ENCODE assay signal across 15 cellular contexts in the genomic region with DNA sequence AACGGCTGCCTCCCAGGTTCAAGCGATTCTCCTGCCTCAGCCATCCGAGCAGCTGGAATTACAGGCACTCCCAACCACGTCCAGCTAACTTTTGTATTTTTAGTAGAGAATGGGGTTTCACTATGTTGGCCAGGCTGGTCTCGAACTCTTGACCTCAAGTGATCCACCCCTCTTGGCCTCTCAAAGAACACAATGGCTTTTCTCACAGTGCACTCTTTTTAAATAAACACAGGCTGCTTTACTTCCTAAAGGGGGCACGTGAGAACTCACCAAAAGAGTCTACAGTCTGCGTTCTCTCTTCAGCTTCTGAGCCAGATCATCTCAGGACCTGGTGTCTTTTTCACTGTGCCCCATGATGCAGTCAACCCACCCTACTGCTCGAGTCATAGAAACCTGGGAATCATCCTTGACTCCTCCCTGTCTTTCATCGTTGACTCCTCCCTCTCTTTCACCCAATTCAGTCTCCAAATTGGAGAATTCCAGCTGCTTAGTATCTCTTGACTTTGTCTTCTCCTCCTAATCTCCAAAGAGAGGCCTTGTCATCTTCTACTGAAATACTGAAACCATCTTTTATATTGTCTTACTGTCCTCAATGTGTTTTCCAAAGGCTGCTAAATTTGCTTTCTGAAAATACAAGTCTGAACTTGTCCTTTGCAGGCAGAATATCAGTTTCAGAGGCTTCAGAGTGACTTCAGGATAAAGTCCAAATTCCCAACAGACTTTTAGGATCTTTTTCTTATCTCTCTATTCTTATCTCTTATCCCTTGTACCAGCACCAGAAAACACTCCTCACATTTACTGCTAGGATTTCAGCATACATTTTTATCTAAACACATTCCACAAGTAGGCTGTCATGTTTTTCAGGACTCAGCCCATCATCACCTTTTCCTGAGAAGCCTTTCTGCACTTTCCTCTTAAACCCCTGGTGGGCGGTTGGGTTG.
DNase-seq lines count a peak whose midpoint lies in the region; ATAC-seq, FAIRE-seq and TF ChIP-seq lines count a peak whose summit lies in the region.
"Had no signal": no experiment of that assay in that cellular context is flagged by ENCODE, and none has a peak within 500 bp of the region (broad histone marks: within the 10 kb centered on the region; RNA-seq: fewer than 3 reads in every experiment).

No MANE protein-coding gene starts in this region.

- H3K4me3 Mint-ChIP-seq in astrocyte (ENCODE audit: unreplicated experiment), result no peak overlapping the region
- H3K4me3 Mint-ChIP-seq: activated CD8-positive, alpha-beta memory T cell treated with anti-CD3 and anti-CD28 coated beads, Interleukin-2, amount 10 ng/mL, durations not matched to agents 7 days and 5 days; nephron had no signal

- WGBS in heart right ventricle, 2 donors, result 64 to 67% methylated on average over 10 of the region's 10 CpGs
- 81 to 89% (median 85%) methylated on average over 10 of the region's 10 CpGs for WGBS in psoas muscle, 3 donors

- H3K4me1 Mint-ChIP-seq in astrocyte (ENCODE audit: low read depth, unreplicated experiment), result peaks cover 17% of the 10 kb centered on the region
- H3K4me1 Mint-ChIP-seq: nephron had no signal

- no peaks in the 10 kb centered on the region for H3K9me3 Mint-ChIP-seq in astrocyte (ENCODE audit: unreplicated experiment)
- H3K9me3 Mint-ChIP-seq: nephron had no signal

- no peaks in the 10 kb centered on the region for H3K27me3 Mint-ChIP-seq in astrocyte (ENCODE audit: low read depth, unreplicated experiment)
- H3K27me3 Mint-ChIP-seq: activated CD8-positive, alpha-beta memory T cell treated with anti-CD3 and anti-CD28 coated beads, Interleukin-2, amount 10 ng/mL, durations not matched to agents 7 days and 5 days had no signal

- H3K9me3 ChIP-seq in astrocyte (ENCODE audit: insufficient read depth, low read depth, low read length) (no peaks in the 10 kb centered on the region), heart right ventricle (no peaks in the 10 kb centered on the region), psoas muscle (no peaks in the 10 kb centered on the region)
- H3K9me3 ChIP-seq: tibial artery had no signal

- FAIRE-seq in astrocyte (lab: Jason Lieb, UNC), result peak; percentile 58

- H3K27ac Mint-ChIP-seq in astrocyte (ENCODE audit: unreplicated experiment), result peak overlapping the region; percentile 90
- H3K27ac Mint-ChIP-seq: activated CD8-positive, alpha-beta memory T cell treated with anti-CD3 and anti-CD28 coated beads, Interleukin-2, amount 10 ng/mL, durations not matched to agents 7 days and 5 days had no signal

- peak overlapping the region; percentile 17 for H3K4me2 ChIP-seq in astrocyte (ENCODE audit: low read length)

- intact Hi-C loops in heart right ventricle (cut with DNase I), result no loop called here
- intact Hi-C loops in psoas muscle (cut with DNase I), result no loop called here

- H3K27me3 ChIP-seq in astrocyte (ENCODE audit: insufficient read depth, low read length) (no peaks in the 10 kb centered on the region), heart right ventricle (no peaks in the 10 kb centered on the region), psoas muscle (ENCODE audit: insufficient read depth in 3 of 3, low read length in 2 of 3) (no peaks in the 10 kb centered on the region)
- H3K27me3 ChIP-seq: tibial artery had no signal

- H3K4me3 ChIP-seq in astrocyte (ENCODE audit: insufficient read depth, low read depth, low read length) (no peak overlapping the region), heart right ventricle (no peak overlapping the region), psoas muscle (no peak overlapping the region)
- H3K4me3 ChIP-seq: tibial artery had no signal

- no peak overlapping the region for H2AFZ ChIP-seq in astrocyte (ENCODE audit: low read depth, low read length)

- DNase-seq in HCEC 1CT (peak; percentile 68), astrocyte (ENCODE audit: low read depth) (peak; percentile 73), heart right ventricle (no peak), psoas muscle (no peak), amygdala (lab: John Stamatoyannopoulos, UW) (no peak), KG1 (lab: John Stamatoyannopoulos, UW) (no peak)
- DNase-seq in stimulated activated CD8-positive, alpha-beta memory T cell treated with anti-CD3 and anti-CD28 coated beads, Interleukin-4, amount 100 ng/mL, for 48 hours, result no peak
- DNase-seq: activated CD8-positive, alpha-beta memory T cell treated with anti-CD3 and anti-CD28 coated beads, Interleukin-2, amount 10 ng/mL, durations not matched to agents 7 days and 5 days; DMS153; head of caudate nucleus; NCI-H524 treated with DMSO at 0.1 percent for 48 hours; stimulated activated CD4-positive, alpha-beta T cell treated with anti-CD3 and anti-CD28 coated beads, Interleukin-4, amount 100 ng/mL, for 4 hours; tibial artery had no signal

- H3K36me3 Mint-ChIP-seq in astrocyte (ENCODE audit: low read depth, unreplicated experiment), result peaks cover 31% of the 10 kb centered on the region
- H3K36me3 Mint-ChIP-seq: activated CD8-positive, alpha-beta memory T cell treated with anti-CD3 and anti-CD28 coated beads, Interleukin-2, amount 10 ng/mL, durations not matched to agents 7 days and 5 days had no signal

- peak overlapping the region; percentile 57 for H3K9ac ChIP-seq in astrocyte (ENCODE audit: low read length)

- no peaks in the 10 kb centered on the region for H3K79me2 ChIP-seq in astrocyte (ENCODE audit: insufficient read depth, low read length)

- peaks cover 28% of the 10 kb centered on the region for H3K36me3 ChIP-seq in astrocyte (ENCODE audit: insufficient read depth, low read length)
- peaks cover 0 to 99% (median 51%) of the 10 kb centered on the region in 9 donors for H3K36me3 ChIP-seq in heart right ventricle
- peaks cover 9 to 84% of the 10 kb centered on the region in 2 donors for H3K36me3 ChIP-seq in psoas muscle (ENCODE audit: insufficient read depth in 1 of 2, low read depth in 1 of 2)

- H3K4me1 ChIP-seq in astrocyte (ENCODE audit: insufficient read depth, low read length) (peaks cover 21% of the 10 kb centered on the region), heart right ventricle (peaks cover 0 to 58% (median 25%) of the 10 kb centered on the region in 9 donors), psoas muscle (no peaks in the 10 kb centered on the region)

- H3K27ac ChIP-seq in astrocyte (ENCODE audit: low read depth, low read length), result peak overlapping the region; percentile 88
- H3K27ac ChIP-seq in heart right ventricle, result peak overlapping the region in 8 of 10 donors; percentile 15 to 85 (median 64)
- H3K27ac ChIP-seq in psoas muscle, result peak overlapping the region; percentile 7

- TF ChIP-seq CTCF in astrocyte (IDR thresholded peaks at IDR 0.05; ENCODE audit: insufficient read depth, low read depth, low read length), result no peak
- no peak for TF ChIP-seq CTCF in heart right ventricle (IDR thresholded peaks at IDR 0.05)
- TF ChIP-seq CTCF in psoas muscle (IDR thresholded peaks at IDR 0.05), result no peak

- H4K20me1 ChIP-seq in astrocyte (ENCODE audit: insufficient read depth, low read length), result no peaks in the 10 kb centered on the region

- ATAC-seq in heart right ventricle (peak in 3 of 8 donors; percentile 2 to 32 (median 19)), psoas muscle (no peak), GM21367 (IDR thresholded peaks at IDR 0.05; ENCODE audit: unreplicated experiment) (no peak)
- ATAC-seq: activated CD8-positive, alpha-beta memory T cell treated with anti-CD3 and anti-CD28 coated beads, Interleukin-2, amount 10 ng/mL, durations not matched to agents 7 days and 5 days had no signal

Comparison
In these comparisons a context has a peak if more than half of its experiments do, and no peak if none do; other contexts are left out.
1. DNase-seq: peak in HCEC 1CT (single experiment) and astrocyte (single experiment); none in heart right ventricle (0 of 2), psoas muscle (0 of 2), amygdala (0 of 56), KG1 (single experiment) and stimulated activated CD8-positive, alpha-beta memory T cell treated with anti-CD3 and anti-CD28 coated beads, Interleukin-4, amount 100 ng/mL, for 48 hours (single experiment).
2. H3K27ac ChIP-seq: peak in every context shown above with its lines; median percentile 88 in astrocyte; 64 in heart right ventricle; 7 in psoas muscle.